ENCODE assay signal across 8 cellular contexts in the genomic region with DNA sequence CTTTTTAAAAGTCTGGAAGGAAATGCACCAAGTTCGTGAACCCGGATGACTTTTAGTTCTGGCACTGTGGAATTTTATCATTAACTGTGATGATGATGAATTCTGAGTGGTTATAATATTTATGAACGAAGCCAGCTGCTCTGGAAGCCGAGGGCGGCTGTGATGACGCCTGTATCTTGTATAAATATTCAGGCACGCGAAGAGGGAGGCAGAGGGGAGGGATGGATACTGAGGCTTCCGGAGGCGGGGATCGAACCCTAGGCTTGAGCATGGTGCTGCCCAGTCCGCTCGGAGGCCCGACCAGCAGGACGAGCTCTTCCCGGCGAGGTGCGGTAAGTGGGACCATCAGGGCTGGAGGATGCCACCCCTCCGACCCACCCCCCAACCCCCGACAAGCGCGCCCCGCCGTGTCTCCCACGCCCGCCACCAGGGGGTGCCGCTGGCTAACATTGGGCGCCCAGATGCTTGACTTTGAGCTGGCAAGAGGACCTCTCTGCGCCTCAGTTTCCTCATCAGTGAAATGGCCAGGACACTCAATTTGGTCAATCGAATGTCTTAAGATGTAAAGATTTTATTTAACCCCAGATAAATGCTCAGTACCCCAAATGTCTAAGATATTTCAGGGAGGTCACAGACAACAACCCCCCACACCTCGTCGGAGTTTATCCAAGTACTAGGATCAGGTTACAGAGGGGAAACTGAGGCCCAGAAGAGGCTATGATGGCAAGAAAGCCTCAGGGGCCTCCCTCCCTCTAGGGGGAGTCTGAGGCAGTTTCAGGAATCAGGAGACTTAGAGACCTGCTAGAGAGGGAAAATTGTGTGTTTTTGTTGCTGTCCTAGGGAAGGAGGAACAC. TPM values are rescaled to one million over a fixed set of nuclear protein-coding genes. Genes with fewer than 3 reads are reported as not detected.
DNase-seq lines count a peak whose midpoint lies in the region; ATAC-seq and TF ChIP-seq lines count a peak whose summit lies in the region.

No MANE protein-coding gene starts in this region.

- DNase-seq in cardiac muscle cell (ENCODE audit: low read depth in 1 of 2, low spot score in 1 of 2) (peak in 1 of 2 donors; percentile 87), Right ventricle myocardium superior (no peak), T follicular helper cell (ENCODE audit: low read depth) (peak; percentile 35), chondrocyte (ENCODE audit: low spot score) (no peak), HK-2 (ENCODE audit: unreplicated experiment) (no peak)
- peak in 7 of 9 donors; percentile 25 to 72 (median 50) for DNase-seq in naive thymus-derived CD4-positive, alpha-beta T cell

- peaks cover 3% of the 10 kb centered on the region for H3K27me3 Mint-ChIP-seq in chondrocyte (ENCODE audit: low read depth)
- H3K27me3 Mint-ChIP-seq in naive thymus-derived CD4-positive, alpha-beta T cell = peaks cover 0 to 16% (median 11%) of the 10 kb centered on the region in 5 donors

- POLR2A ChIA-PET in naive thymus-derived CD4-positive, alpha-beta T cell (lab: Charles Lee) = interaction anchor here (0.6 kb wide), 1 partner anchor 254 kb away, joined by 3 read pairs; no protein-coding TSS in a partner anchor

- H3K27ac ChIP-seq in cardiac muscle cell = no peak overlapping the region
- H3K27ac ChIP-seq in naive thymus-derived CD4-positive, alpha-beta T cell (ENCODE audit: low read depth, low read length) = no peak overlapping the region

- no peak overlapping the region for H3K27ac Mint-ChIP-seq in chondrocyte (ENCODE audit: unreplicated experiment)
- H3K27ac Mint-ChIP-seq in naive thymus-derived CD4-positive, alpha-beta T cell = no peak overlapping the region

- no peaks in the 10 kb centered on the region for H3K27me3 ChIP-seq in cardiac muscle cell
- no peaks in the 10 kb centered on the region for H3K27me3 ChIP-seq in naive thymus-derived CD4-positive, alpha-beta T cell (ENCODE audit: control insufficient read depth in 2 of 2, insufficient read depth in 2 of 2, low read length in 2 of 2)

- no peak overlapping the region for H3K4me3 ChIP-seq in cardiac muscle cell
- H3K4me3 ChIP-seq in naive thymus-derived CD4-positive, alpha-beta T cell (ENCODE audit: low read length) = no peak overlapping the region

- H3K9me3 Mint-ChIP-seq in chondrocyte (ENCODE audit: low read depth) = no peaks in the 10 kb centered on the region
- no peaks in the 10 kb centered on the region for H3K9me3 Mint-ChIP-seq in naive thymus-derived CD4-positive, alpha-beta T cell

- TF ChIP-seq CTCF in cardiac muscle cell (IDR thresholded peaks at IDR 0.05; ENCODE audit: low read depth, low read length) (peak; percentile 47), chondrocyte (IDR thresholded peaks at IDR 0.05) (peak; percentile 84)

- ATAC-seq in Right ventricle myocardium superior (ENCODE audit: poor library complexity) = no peak
- no peak for ATAC-seq in naive thymus-derived CD4-positive, alpha-beta T cell
- no peak for ATAC-seq in HG02938 (IDR thresholded peaks at IDR 0.05; ENCODE audit: unreplicated experiment)
- no peak for ATAC-seq in GM21528 (IDR thresholded peaks at IDR 0.05; ENCODE audit: low FRiP score, unreplicated experiment)

- H3K36me3 Mint-ChIP-seq in chondrocyte (ENCODE audit: low read depth) = no peaks in the 10 kb centered on the region
- no peaks in the 10 kb centered on the region for H3K36me3 Mint-ChIP-seq in naive thymus-derived CD4-positive, alpha-beta T cell

- no peak overlapping the region for H3K4me3 Mint-ChIP-seq in chondrocyte (ENCODE audit: unreplicated experiment)
- H3K4me3 Mint-ChIP-seq in naive thymus-derived CD4-positive, alpha-beta T cell = no peak overlapping the region

- CTCF ChIA-PET in naive thymus-derived CD4-positive, alpha-beta T cell (lab: Charles Lee) = interaction anchor here (0.7 to 8.2 kb wide), 2 partner anchors 44 to 110 kb away, joined by 5 to 95 read pairs; a partner anchor contains a TSS

- no peaks in the 10 kb centered on the region for H3K9me3 ChIP-seq in cardiac muscle cell (ENCODE audit: low read depth)
- H3K9me3 ChIP-seq in naive thymus-derived CD4-positive, alpha-beta T cell (ENCODE audit: control insufficient read depth in 2 of 3, low read length in 3 of 3) = no peaks in the 10 kb centered on the region

- H3K4me1 Mint-ChIP-seq in chondrocyte (ENCODE audit: low read depth) = peaks cover 19% of the 10 kb centered on the region
- H3K4me1 Mint-ChIP-seq in naive thymus-derived CD4-positive, alpha-beta T cell = peaks cover 0 to 9% (median 6%) of the 10 kb centered on the region in 7 donors

- no peaks in the 10 kb centered on the region for H3K36me3 ChIP-seq in cardiac muscle cell
- no peaks in the 10 kb centered on the region for H3K36me3 ChIP-seq in naive thymus-derived CD4-positive, alpha-beta T cell (ENCODE audit: control insufficient read depth in 2 of 3, insufficient read depth in 3 of 3, low read length in 3 of 3)

- peaks cover 7% of the 10 kb centered on the region for H3K4me1 ChIP-seq in cardiac muscle cell (ENCODE audit: low read depth)
- H3K4me1 ChIP-seq in naive thymus-derived CD4-positive, alpha-beta T cell (ENCODE audit: control insufficient read depth in 2 of 2, insufficient read depth in 2 of 2, low read length in 2 of 2) = peaks cover 10 to 12% of the 10 kb centered on the region in 2 donors

- intact Hi-C loops in Right ventricle myocardium superior (cut with DNase I) = loop anchor here (2.0 to 10.0 kb wide), 3 partner anchors 44 to 204 kb away; a partner anchor contains a TSS
- intact Hi-C loops in naive thymus-derived CD4-positive, alpha-beta T cell (cut with micrococcal nuclease) = loop anchor here (1.0 to 2.0 kb wide), 4 partner anchors 43 to 202 kb away; no protein-coding TSS in a partner anchor

RNA-seq across cellular contexts. Expression of a gene that starts 4.5 kb away (rescaled TPM):
- total RNA-seq in cardiac muscle cell (11.3 and 13.0 TPM in 2 replicates), Right ventricle myocardium superior (26.7 TPM), chondrocyte (3.4 to 6.1 TPM (median 3.8 TPM) in 3 replicates)
- 12.5 and 15.3 TPM in 2 replicates for polyA plus RNA-seq in cardiac muscle cell
- 10 to 100 TPM in 2 of 5 experiments, 1 to 10 TPM in 3; 5.7 to 16.7 (median 8.8) TPM for total RNA-seq in naive thymus-derived CD4-positive, alpha-beta T cell
- polyA plus RNA-seq in naive thymus-derived CD4-positive, alpha-beta T cell = 1 to 10 TPM; 1.9 to 3.3 TPM

RNA-seq across cellular contexts. Expression of a gene that starts 15.3 kb away (rescaled TPM):
- 38.2 and 74.5 TPM in 2 replicates for total RNA-seq in cardiac muscle cell
- 25.5 and 51.7 TPM in 2 replicates for polyA plus RNA-seq in cardiac muscle cell
- 9.4 TPM for total RNA-seq in Right ventricle myocardium superior
- 10.9 to 14.2 TPM (median 12.8 TPM) in 3 replicates for total RNA-seq in chondrocyte
- 1 to 10 TPM; 4.8 to 9.4 (median 6.7) TPM for total RNA-seq in naive thymus-derived CD4-positive, alpha-beta T cell
- polyA plus RNA-seq in naive thymus-derived CD4-positive, alpha-beta T cell = 10 to 100 TPM in 1 of 2 donors, 1 to 10 TPM in 1; 7.0 to 15.5 TPM

RNA-seq across cellular contexts. Expression of a gene that starts 17.9 kb away (rescaled TPM):
- 0.67 and 8.3 TPM in 2 replicates for total RNA-seq in cardiac muscle cell
- polyA plus RNA-seq in cardiac muscle cell = 1.1 TPM in 2 replicates
- total RNA-seq in Right ventricle myocardium superior = 1.8 TPM
- 2.9 to 3.4 TPM in 2 of 3 replicates, not detected in the other for total RNA-seq in chondrocyte
- total RNA-seq in naive thymus-derived CD4-positive, alpha-beta T cell = not detected
- polyA plus RNA-seq in naive thymus-derived CD4-positive, alpha-beta T cell = not detected

RNA-seq across cellular contexts. Expression of a gene that starts 34.7 kb away (rescaled TPM):
- total RNA-seq in cardiac muscle cell (0.98 and 1.4 TPM in 2 replicates), Right ventricle myocardium superior (23.1 TPM), chondrocyte (0.33 to 2.1 TPM (median 1.7 TPM) in 3 replicates)
- 1.0 TPM in 1 of 2 replicates, not detected in the other for polyA plus RNA-seq in cardiac muscle cell
- 100 to 1,000 TPM in 2 of 5 experiments, 10 to 100 TPM in 3; 51.3 to 514 (median 59.5) TPM for total RNA-seq in naive thymus-derived CD4-positive, alpha-beta T cell
- polyA plus RNA-seq in naive thymus-derived CD4-positive, alpha-beta T cell = 1 to 10 TPM; 6.7 to 7.6 TPM

RNA-seq across cellular contexts. Expression of a gene that starts 55.4 kb away (rescaled TPM):
- total RNA-seq in cardiac muscle cell (64.7 and 72.0 TPM in 2 replicates), Right ventricle myocardium superior (20.8 TPM), chondrocyte (67.6 to 96.3 TPM (median 73.1 TPM) in 3 replicates)
- 48.5 and 53.8 TPM in 2 replicates for polyA plus RNA-seq in cardiac muscle cell
- total RNA-seq in naive thymus-derived CD4-positive, alpha-beta T cell = 10 to 100 TPM; 12.3 to 24.6 (median 16.4) TPM
- 1 to 10 TPM; 2.2 to 5.1 TPM for polyA plus RNA-seq in naive thymus-derived CD4-positive, alpha-beta T cell

Comparison
In these comparisons a context has a peak if more than half of its experiments do, and no peak if none do; other contexts are left out.
1. DNase-seq: peak in T follicular helper cell (single experiment) and naive thymus-derived CD4-positive, alpha-beta T cell (7 of 9); none in Right ventricle myocardium superior (single experiment), chondrocyte (single experiment) and HK-2 (single experiment).